ENCODE assay signal across 8 cellular contexts in genomic region chr1:9426291-9426711, GRCh38.
DNase-seq lines count a peak whose midpoint lies in the region; ATAC-seq and TF ChIP-seq lines count a peak whose summit lies in the region.

No MANE protein-coding gene starts in this region.

- TF ChIP-seq CTCF in esophagus squamous epithelium (IDR thresholded peaks at IDR 0.05) (no peak), sigmoid colon (IDR thresholded peaks at IDR 0.05) (no peak)

- H3K27me3 Mint-ChIP-seq in activated CD4-positive, alpha-beta T cell treated with anti-CD3 and anti-CD28 coated beads, Interleukin-2, amount 10 ng/mL, durations not matched to agents 7 days and 5 days: peaks cover 42% of the 10 kb centered on the region

- intact Hi-C loops in esophagus squamous epithelium (cut with DNase I): no loop called here
- intact Hi-C loops in sigmoid colon (cut with DNase I): no loop called here

- peak overlapping the region in 1 of 4 donors; percentile 1 for H3K27ac ChIP-seq in esophagus squamous epithelium
- H3K27ac ChIP-seq in substantia nigra (ENCODE audit: low read depth, low read length, poor library complexity, severe bottlenecking): peak overlapping the region; percentile 58
- H3K27ac ChIP-seq in SJCRH30: no peak overlapping the region
- H3K27ac ChIP-seq in sigmoid colon: no peak overlapping the region

- ATAC-seq in GM19455 (IDR thresholded peaks at IDR 0.05; ENCODE audit: unreplicated experiment) (peak; percentile 67), HG03565 (IDR thresholded peaks at IDR 0.05; ENCODE audit: unreplicated experiment) (peak; percentile 43)

- H3K36me3 Mint-ChIP-seq in activated CD4-positive, alpha-beta T cell treated with anti-CD3 and anti-CD28 coated beads, Interleukin-2, amount 10 ng/mL, durations not matched to agents 7 days and 5 days (ENCODE audit: low read depth): no peaks in the 10 kb centered on the region

- TF ChIP-seq EP300 in sigmoid colon (IDR thresholded peaks at IDR 0.05): no peak

- WGBS in esophagus squamous epithelium, 2 donors: 60 to 62% methylated on average over 8 to 9 of the region's 13 CpGs
- WGBS in sigmoid colon, 2 donors: 37 to 81% methylated on average over 13 of the region's 13 CpGs

- H3K36me3 ChIP-seq in esophagus squamous epithelium (no peaks in the 10 kb centered on the region), SJCRH30 (no peaks in the 10 kb centered on the region), sigmoid colon (no peaks in the 10 kb centered on the region)

- H3K9me3 ChIP-seq in esophagus squamous epithelium (no peaks in the 10 kb centered on the region), SJCRH30 (replicated peaks) (no peaks in the 10 kb centered on the region), sigmoid colon (no peaks in the 10 kb centered on the region)

- TF ChIP-seq POLR2A in esophagus squamous epithelium (IDR thresholded peaks at IDR 0.05): no peak
- TF ChIP-seq POLR2A in sigmoid colon (IDR thresholded peaks at IDR 0.05): no peak

- peaks cover 55% of the 10 kb centered on the region for H3K4me1 Mint-ChIP-seq in activated CD4-positive, alpha-beta T cell treated with anti-CD3 and anti-CD28 coated beads, Interleukin-2, amount 10 ng/mL, durations not matched to agents 7 days and 5 days

- H3K9me3 Mint-ChIP-seq in activated CD4-positive, alpha-beta T cell treated with anti-CD3 and anti-CD28 coated beads, Interleukin-2, amount 10 ng/mL, durations not matched to agents 7 days and 5 days: peaks cover 5% of the 10 kb centered on the region

- CTCF ChIA-PET in activated CD4-positive, alpha-beta T cell treated with anti-CD3 and anti-CD28 coated beads, Interleukin-2, amount 10 ng/mL, durations not matched to agents 7 days and 5 days (lab: Charles Lee): interaction anchor here (0.7 to 1.8 kb wide), 10 partner anchors 12 to 161 kb away, joined by 3 to 9 read pairs (median 3); no protein-coding TSS in a partner anchor

- peak overlapping the region; percentile 72 for H3K27ac Mint-ChIP-seq in activated CD4-positive, alpha-beta T cell treated with anti-CD3 and anti-CD28 coated beads, Interleukin-2, amount 10 ng/mL, durations not matched to agents 7 days and 5 days

- POLR2A ChIA-PET in activated CD4-positive, alpha-beta T cell treated with anti-CD3 and anti-CD28 coated beads, Interleukin-2, amount 10 ng/mL, durations not matched to agents 7 days and 5 days (lab: Charles Lee): interaction anchor here (0.6 to 1.4 kb wide), 3 partner anchors 13 to 114 kb away, joined by 3 to 5 read pairs (median 4); no protein-coding TSS in a partner anchor

- peak; percentile 53 to 61 for DNase-seq in AML-193 (lab: John Stamatoyannopoulos, UW)
- DNase-seq in activated CD4-positive, alpha-beta T cell treated with anti-CD3 and anti-CD28 coated beads, Interleukin-2, amount 10 ng/mL, durations not matched to agents 7 days and 5 days: peak; percentile 87
- DNase-seq in esophagus squamous epithelium (lab: John Stamatoyannopoulos, UW): peak; percentile 37
- peak in 14 of 49 donors; percentile 10 to 66 (median 26) for DNase-seq in substantia nigra (lab: John Stamatoyannopoulos, UW)
- DNase-seq in SJCRH30: no peak
- DNase-seq in sigmoid colon: no peak

- H3K4me1 ChIP-seq in esophagus squamous epithelium: peaks cover 10 to 41% (median 14%) of the 10 kb centered on the region in 3 donors
- peaks cover 5% of the 10 kb centered on the region; the same call in 1 of the 2 replicates for H3K4me1 ChIP-seq in SJCRH30
- H3K4me1 ChIP-seq in sigmoid colon: peaks cover 0 to 12% (median 10%) of the 10 kb centered on the region in 4 donors

- H3K27me3 ChIP-seq in esophagus squamous epithelium (no peaks in the 10 kb centered on the region), SJCRH30 (peaks cover 10% of the 10 kb centered on the region; the same call in 1 of the 2 replicates), sigmoid colon (no peaks in the 10 kb centered on the region)

- no peak overlapping the region for H3K4me3 ChIP-seq in esophagus squamous epithelium
- H3K4me3 ChIP-seq in SJCRH30: no peak overlapping the region
- no peak overlapping the region for H3K4me3 ChIP-seq in sigmoid colon

- peak overlapping the region; percentile 57 for H3K4me3 Mint-ChIP-seq in activated CD4-positive, alpha-beta T cell treated with anti-CD3 and anti-CD28 coated beads, Interleukin-2, amount 10 ng/mL, durations not matched to agents 7 days and 5 days

Comparison
In these comparisons a context has a peak if more than half of its experiments do, and no peak if none do; other contexts are left out.
1. DNase-seq: peak in AML-193 (2 of 2), activated CD4-positive, alpha-beta T cell treated with anti-CD3 and anti-CD28 coated beads, Interleukin-2, amount 10 ng/mL, durations not matched to agents 7 days and 5 days (single experiment) and esophagus squamous epithelium (single experiment); none in SJCRH30 (0 of 2) and sigmoid colon (single experiment).